8 cellular contexts compared by ENCODE assay signal in genomic region chr7:73557108-73557396, GRCh38. TPM values are rescaled to one million over a fixed set of nuclear protein-coding genes. Genes with fewer than 3 reads are reported as not detected.
DNase-seq lines count a peak whose midpoint lies in the region; ATAC-seq and TF ChIP-seq lines count a peak whose summit lies in the region.

No MANE protein-coding gene starts in this region.

- peaks cover 21% of the 10 kb centered on the region; the same call in 1 of the 2 replicates for H4K20me1 ChIP-seq in PC-3 (ENCODE audit: low read length)

- peak overlapping the region; percentile 95 for H3K27ac ChIP-seq in PC-3 (ENCODE audit: low read length)
- peak overlapping the region; percentile 99 to 100 (median 100) for H3K27ac ChIP-seq in esophagus squamous epithelium
- H3K27ac ChIP-seq in muscle layer of duodenum (ENCODE audit: low read length) = peak overlapping the region; percentile 92

- TF ChIP-seq CTCF in PC-3 (conservative IDR thresholded peaks at IDR 0.05; ENCODE audit: low read depth, low read length) (no peak), esophagus squamous epithelium (IDR thresholded peaks at IDR 0.05) (no peak)

- H3K4me2 ChIP-seq in PC-3 (ENCODE audit: low read length) = peak overlapping the region; percentile 95

- H3K27me3 ChIP-seq in PC-3 (ENCODE audit: low read length) (no peaks in the 10 kb centered on the region), esophagus squamous epithelium (no peaks in the 10 kb centered on the region), muscle layer of duodenum (ENCODE audit: low read depth, low read length) (no peaks in the 10 kb centered on the region)

- DNase-seq in DMS153 treated with DMSO at 0.1 percent for 48 hours (lab: John Stamatoyannopoulos, UW; ENCODE audit: unreplicated experiment) (peak; percentile 84), KG1 (lab: John Stamatoyannopoulos, UW) (peak; percentile 77), PC-3 (peak; percentile 94), activated T-helper 1 cell treated with Interleukin-2 at 50 U/mL for 16 hours (ENCODE audit: low read depth) (peak; percentile 91), esophagus squamous epithelium (lab: John Stamatoyannopoulos, UW) (peak; percentile 74)
- peak; percentile 72 for DNase-seq in stimulated activated CD8-positive, alpha-beta memory T cell treated with anti-CD3 and anti-CD28 coated beads, Interleukin-7, amount 100 ng/mL, for 24 hours (ENCODE audit: low read depth)

- peak overlapping the region; percentile 81 for H3K4me3 ChIP-seq in PC-3 (ENCODE audit: low read length)
- peak overlapping the region; percentile 75 to 96 (median 87) for H3K4me3 ChIP-seq in esophagus squamous epithelium
- peak overlapping the region; percentile 74 to 94 for H3K4me3 ChIP-seq in muscle layer of duodenum (ENCODE audit: low read depth in 1 of 2, low read length in 2 of 2)

- no peaks in the 10 kb centered on the region for H3F3A ChIP-seq in PC-3 (ENCODE audit: low read length, unreplicated experiment)

- POLR2A ChIA-PET in PC-3 (lab: Charles Lee; ENCODE audit: unreplicated experiment) = interaction anchor here (0.6 to 0.7 kb wide), 2 partner anchors 11 to 233 kb away, joined by 4 read pairs; no protein-coding TSS in a partner anchor

- whole genome bisulfite sequencing in esophagus squamous epithelium, 2 donors = 0% methylated on average over 11 of the region's 36 CpGs; no CpG with 5 or more reads in 1 of the 2 donors

- H3K9me2 ChIP-seq in PC-3 (replicated peaks; ENCODE audit: low read length) = no peaks in the 10 kb centered on the region

- peak overlapping the region; percentile 87 for H2AFZ ChIP-seq in PC-3 (ENCODE audit: low read length)

- intact Hi-C loops in PC-3 (cut with micrococcal nuclease) = loop anchor here (1.0 to 2.0 kb wide), 2 partner anchors 21 to 34 kb away; partner anchors contain the start of genes BAZ1B and TBL2
- intact Hi-C loops in esophagus squamous epithelium (cut with DNase I) = loop anchor here (5.0 kb wide), 1 partner anchor 35 kb away; the partner anchor contains the start of gene BAZ1B

- CTCF ChIA-PET in PC-3 (lab: Charles Lee) = no interaction called here

- H3K36me3 ChIP-seq in PC-3 (ENCODE audit: low read depth, low read length) (peaks cover 7% of the 10 kb centered on the region), esophagus squamous epithelium (peaks cover under 1 to 28% (median 3%) of the 10 kb centered on the region in 3 donors), muscle layer of duodenum (ENCODE audit: control insufficient read depth in 1 of 2, insufficient read depth in 2 of 2, low read length in 2 of 2) (peaks cover 4 to 7% of the 10 kb centered on the region in 2 donors)

- no TSS peak for BruUV-seq in PC-3 (replicated peaks; lab: Mats Ljungman, UMichigan)

- peak overlapping the region; percentile 99 for H3K9ac ChIP-seq in PC-3 (ENCODE audit: low read length)

- H3K9me3 ChIP-seq in PC-3 (ENCODE audit: low read length) (no peaks in the 10 kb centered on the region), esophagus squamous epithelium (no peaks in the 10 kb centered on the region), muscle layer of duodenum (ENCODE audit: control insufficient read depth in 1 of 2, low read length in 2 of 2) (no peaks in the 10 kb centered on the region)

- H3K4me1 ChIP-seq in PC-3 (ENCODE audit: insufficient read depth, low read length) = peaks cover 18% of the 10 kb centered on the region
- peaks cover 0 to 35% (median 18%) of the 10 kb centered on the region in 3 donors for H3K4me1 ChIP-seq in esophagus squamous epithelium
- H3K4me1 ChIP-seq in muscle layer of duodenum (ENCODE audit: control insufficient read depth in 1 of 2, insufficient read depth in 2 of 2, low read length in 2 of 2) = peaks cover 6 to 32% of the 10 kb centered on the region in 2 donors

- H3K79me2 ChIP-seq in PC-3 (ENCODE audit: low read length) = peaks cover 48% of the 10 kb centered on the region

- peak in 1 of 4 donors; percentile 58 for TF ChIP-seq POLR2A in esophagus squamous epithelium (IDR thresholded peaks at IDR 0.05)

- ATAC-seq in GM21737 (IDR thresholded peaks at IDR 0.05; ENCODE audit: unreplicated experiment) (peak; percentile 88), PC-3 (peak; percentile 90)

RNA-seq across cellular contexts. Expression of gene BCL7B, which starts 0.4 kb away (rescaled TPM):
- total RNA-seq in PC-3 (2014; rRNA removed) (41.0 and 46.5 TPM in 2 replicates), esophagus squamous epithelium (10 to 100 TPM; 39.8 to 55.3 (median 43.0) TPM)

RNA-seq across cellular contexts. Expression of gene TBL2, which starts 21.3 kb away (rescaled TPM):
- total RNA-seq in PC-3 (2014; rRNA removed) (62.8 and 73.0 TPM in 2 replicates), esophagus squamous epithelium (10 to 100 TPM; 18.1 to 34.8 (median 26.7) TPM)

RNA-seq across cellular contexts. Expression of gene BAZ1B, which starts 35.0 kb away (rescaled TPM):
- 45.5 and 62.5 TPM in 2 replicates for total RNA-seq in PC-3 (2014; rRNA removed)
- 10 to 100 TPM; 18.8 to 40.4 (median 27.4) TPM for total RNA-seq in esophagus squamous epithelium

Comparison
In these comparisons a context has a peak if more than half of its experiments do, and no peak if none do; other contexts are left out.
1. Peak in every context shown above with its lines: DNase-seq, ATAC-seq, H3K4me3 ChIP-seq and H3K27ac ChIP-seq.